ENCODE assay signal across 2 cellular contexts in the genomic region with DNA sequence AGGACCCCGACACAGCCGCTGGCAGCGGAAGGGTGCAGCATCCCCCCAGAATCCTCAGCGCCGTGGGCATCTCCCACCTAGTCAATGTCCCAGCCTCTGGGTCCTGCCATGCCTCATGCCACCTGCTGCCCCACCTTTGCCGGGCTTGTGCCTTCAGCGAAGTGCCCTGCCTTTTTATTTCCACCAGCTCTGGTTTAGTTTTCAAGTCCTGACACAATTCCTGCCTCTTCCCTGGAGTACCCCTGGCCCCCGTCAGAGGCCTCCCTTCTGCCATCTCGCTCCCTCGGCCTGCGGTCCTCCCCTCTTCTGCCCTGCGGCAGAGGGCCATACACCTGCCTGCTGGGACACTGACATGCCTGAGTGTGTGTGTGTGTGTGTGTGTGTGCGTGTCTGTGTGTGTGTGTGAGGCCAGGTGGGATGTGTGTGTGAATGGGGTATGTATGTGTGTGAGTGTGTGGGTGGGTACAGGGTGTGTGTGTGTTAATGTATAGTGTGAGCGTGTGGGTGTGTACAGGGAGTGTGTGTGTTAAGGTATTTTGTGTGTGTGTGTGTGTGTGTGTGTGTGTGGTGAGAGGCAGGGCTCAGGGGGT.
A peak's percentile ranks its signal among the peaks of the same experiment; 100 is the strongest.
TF ChIP-seq lines count a peak whose summit lies in the region.

No MANE protein-coding gene starts in this region.

TF ChIP-seq in K562, 482 proteins besides CTCF, POLR2A, EP300 and RAD21 (continued from another document and continues in another):
- TF ChIP-seq, protein P1, sequence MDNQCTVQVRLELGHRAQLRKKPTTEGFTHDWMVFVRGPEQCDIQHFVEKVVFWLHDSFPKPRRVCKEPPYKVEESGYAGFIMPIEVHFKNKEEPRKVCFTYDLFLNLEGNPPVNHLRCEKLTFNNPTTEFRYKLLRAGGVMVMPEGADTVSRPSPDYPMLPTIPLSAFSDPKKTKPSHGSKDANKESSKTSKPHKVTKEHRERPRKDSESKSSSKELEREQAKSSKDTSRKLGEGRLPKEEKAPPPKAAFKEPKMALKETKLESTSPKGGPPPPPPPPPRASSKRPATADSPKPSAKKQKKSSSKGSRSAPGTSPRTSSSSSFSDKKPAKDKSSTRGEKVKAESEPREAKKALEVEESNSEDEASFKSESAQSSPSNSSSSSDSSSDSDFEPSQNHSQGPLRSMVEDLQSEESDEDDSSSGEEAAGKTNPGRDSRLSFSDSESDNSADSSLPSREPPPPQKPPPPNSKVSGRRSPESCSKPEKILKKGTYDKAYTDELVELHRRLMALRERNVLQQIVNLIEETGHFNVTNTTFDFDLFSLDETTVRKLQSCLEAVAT (IDR thresholded peaks at IDR 0.05), result 0 out of 4 replicates have a peak, but pooled peaks of 1 of the 2 experiments have one; percentile 31
- TF ChIP-seq HEY1 (CRISPR knock-in tag; IDR thresholded peaks at IDR 0.05; ENCODE audit: borderline replicate concordance) (no peak), ARID2 (IDR thresholded peaks at IDR 0.05) (0 out of 2 replicates have a peak, but pooled peaks have one; percentile 20), CHD4 (IDR thresholded peaks at IDR 0.05; ENCODE audit: insufficient read depth, insufficient replicate concordance, low read depth, low read length, poor library complexity, severe bottlenecking) (no peak), BRD9 (IDR thresholded peaks at IDR 0.05; ENCODE audit: low read depth, partially characterized antibody) (no peak), ZNF175 (CRISPR knock-in tag; IDR thresholded peaks at IDR 0.05; ENCODE audit: low read depth) (no peak), BMI1 (IDR thresholded peaks at IDR 0.05; ENCODE audit: low read length) (no peak), NEUROD1 (IDR thresholded peaks at IDR 0.05; ENCODE audit: borderline replicate concordance, low read depth, low read length, partially characterized antibody) (no peak), HMG20B (CRISPR knock-in tag; IDR thresholded peaks at IDR 0.05) (no peak), EWSR1 (IDR thresholded peaks at IDR 0.05; ENCODE audit: borderline replicate concordance, low read depth, partially characterized antibody) (no peak), PCBP2 (IDR thresholded peaks at IDR 0.05; ENCODE audit: low read depth, low read length, poor library complexity, severe bottlenecking) (no peak), ZNF583 (CRISPR knock-in tag; IDR thresholded peaks at IDR 0.05) (no peak), ZNF431 (CRISPR knock-in tag; IDR thresholded peaks at IDR 0.05) (no peak), MCM3 (IDR thresholded peaks at IDR 0.05) (peak; percentile 87), BHLHE40 (IDR thresholded peaks at IDR 0.05; ENCODE audit: low read length) (no peak), HDAC1 (IDR thresholded peaks at IDR 0.05) (peak in 1 of 2 experiments; percentile 24; a peak in 1 of 4 replicates), ZNF239 (CRISPR knock-in tag; IDR thresholded peaks at IDR 0.05) (no peak), ZNF77 (CRISPR knock-in tag; IDR thresholded peaks at IDR 0.05) (no peak), MTA3 (IDR thresholded peaks at IDR 0.05; ENCODE audit: borderline replicate concordance) (no peak), ZNF212 (CRISPR knock-in tag; IDR thresholded peaks at IDR 0.05) (no peak), RFX5 (IDR thresholded peaks at IDR 0.05; ENCODE audit: low read depth, low read length) (no peak), KLF6 (CRISPR knock-in tag; IDR thresholded peaks at IDR 0.05; ENCODE audit: borderline replicate concordance) (no peak), ETV5 (CRISPR knock-in tag; IDR thresholded peaks at IDR 0.05; ENCODE audit: low read depth) (no peak), HSF4 (CRISPR knock-in tag; IDR thresholded peaks at IDR 0.05; ENCODE audit: borderline replicate concordance) (no peak), OTX1 (CRISPR knock-in tag; IDR thresholded peaks at IDR 0.05) (no peak)
- TF ChIP-seq, protein P2, sequence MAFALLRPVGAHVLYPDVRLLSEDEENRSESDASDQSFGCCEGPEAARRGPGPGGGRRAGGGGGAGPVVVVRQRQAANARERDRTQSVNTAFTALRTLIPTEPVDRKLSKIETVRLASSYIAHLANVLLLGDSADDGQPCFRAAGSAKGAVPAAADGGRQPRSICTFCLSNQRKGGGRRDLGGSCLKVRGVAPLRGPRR (CRISPR knock-in tag; IDR thresholded peaks at IDR 0.05), result no peak
- TF ChIP-seq, protein P3, sequence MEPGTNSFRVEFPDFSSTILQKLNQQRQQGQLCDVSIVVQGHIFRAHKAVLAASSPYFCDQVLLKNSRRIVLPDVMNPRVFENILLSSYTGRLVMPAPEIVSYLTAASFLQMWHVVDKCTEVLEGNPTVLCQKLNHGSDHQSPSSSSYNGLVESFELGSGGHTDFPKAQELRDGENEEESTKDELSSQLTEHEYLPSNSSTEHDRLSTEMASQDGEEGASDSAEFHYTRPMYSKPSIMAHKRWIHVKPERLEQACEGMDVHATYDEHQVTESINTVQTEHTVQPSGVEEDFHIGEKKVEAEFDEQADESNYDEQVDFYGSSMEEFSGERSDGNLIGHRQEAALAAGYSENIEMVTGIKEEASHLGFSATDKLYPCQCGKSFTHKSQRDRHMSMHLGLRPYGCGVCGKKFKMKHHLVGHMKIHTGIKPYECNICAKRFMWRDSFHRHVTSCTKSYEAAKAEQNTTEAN (CRISPR knock-in tag; IDR thresholded peaks at IDR 0.05), result no peak
- TF ChIP-seq, protein P4, sequence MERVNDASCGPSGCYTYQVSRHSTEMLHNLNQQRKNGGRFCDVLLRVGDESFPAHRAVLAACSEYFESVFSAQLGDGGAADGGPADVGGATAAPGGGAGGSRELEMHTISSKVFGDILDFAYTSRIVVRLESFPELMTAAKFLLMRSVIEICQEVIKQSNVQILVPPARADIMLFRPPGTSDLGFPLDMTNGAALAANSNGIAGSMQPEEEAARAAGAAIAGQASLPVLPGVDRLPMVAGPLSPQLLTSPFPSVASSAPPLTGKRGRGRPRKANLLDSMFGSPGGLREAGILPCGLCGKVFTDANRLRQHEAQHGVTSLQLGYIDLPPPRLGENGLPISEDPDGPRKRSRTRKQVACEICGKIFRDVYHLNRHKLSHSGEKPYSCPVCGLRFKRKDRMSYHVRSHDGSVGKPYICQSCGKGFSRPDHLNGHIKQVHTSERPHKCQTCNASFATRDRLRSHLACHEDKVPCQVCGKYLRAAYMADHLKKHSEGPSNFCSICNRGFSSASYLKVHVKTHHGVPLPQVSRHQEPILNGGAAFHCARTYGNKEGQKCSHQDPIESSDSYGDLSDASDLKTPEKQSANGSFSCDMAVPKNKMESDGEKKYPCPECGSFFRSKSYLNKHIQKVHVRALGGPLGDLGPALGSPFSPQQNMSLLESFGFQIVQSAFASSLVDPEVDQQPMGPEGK (CRISPR knock-in tag; IDR thresholded peaks at IDR 0.05; ENCODE audit: borderline replicate concordance), result no peak
- TF ChIP-seq, protein P5, sequence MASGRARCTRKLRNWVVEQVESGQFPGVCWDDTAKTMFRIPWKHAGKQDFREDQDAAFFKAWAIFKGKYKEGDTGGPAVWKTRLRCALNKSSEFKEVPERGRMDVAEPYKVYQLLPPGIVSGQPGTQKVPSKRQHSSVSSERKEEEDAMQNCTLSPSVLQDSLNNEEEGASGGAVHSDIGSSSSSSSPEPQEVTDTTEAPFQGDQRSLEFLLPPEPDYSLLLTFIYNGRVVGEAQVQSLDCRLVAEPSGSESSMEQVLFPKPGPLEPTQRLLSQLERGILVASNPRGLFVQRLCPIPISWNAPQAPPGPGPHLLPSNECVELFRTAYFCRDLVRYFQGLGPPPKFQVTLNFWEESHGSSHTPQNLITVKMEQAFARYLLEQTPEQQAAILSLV (tag; IDR thresholded peaks at IDR 0.05), result no peak
- TF ChIP-seq, protein P6, sequence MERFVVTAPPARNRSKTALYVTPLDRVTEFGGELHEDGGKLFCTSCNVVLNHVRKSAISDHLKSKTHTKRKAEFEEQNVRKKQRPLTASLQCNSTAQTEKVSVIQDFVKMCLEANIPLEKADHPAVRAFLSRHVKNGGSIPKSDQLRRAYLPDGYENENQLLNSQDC (CRISPR knock-in tag; IDR thresholded peaks at IDR 0.05), result no peak

TF ChIP-seq in GM23338, 12 proteins besides CTCF, POLR2A, EP300 and RAD21 (continued from another document):
- TF ChIP-seq CREB1 (CRISPR knock-in tag; IDR thresholded peaks at IDR 0.05; ENCODE audit: low read depth), result no peak
- TF ChIP-seq, protein P7, sequence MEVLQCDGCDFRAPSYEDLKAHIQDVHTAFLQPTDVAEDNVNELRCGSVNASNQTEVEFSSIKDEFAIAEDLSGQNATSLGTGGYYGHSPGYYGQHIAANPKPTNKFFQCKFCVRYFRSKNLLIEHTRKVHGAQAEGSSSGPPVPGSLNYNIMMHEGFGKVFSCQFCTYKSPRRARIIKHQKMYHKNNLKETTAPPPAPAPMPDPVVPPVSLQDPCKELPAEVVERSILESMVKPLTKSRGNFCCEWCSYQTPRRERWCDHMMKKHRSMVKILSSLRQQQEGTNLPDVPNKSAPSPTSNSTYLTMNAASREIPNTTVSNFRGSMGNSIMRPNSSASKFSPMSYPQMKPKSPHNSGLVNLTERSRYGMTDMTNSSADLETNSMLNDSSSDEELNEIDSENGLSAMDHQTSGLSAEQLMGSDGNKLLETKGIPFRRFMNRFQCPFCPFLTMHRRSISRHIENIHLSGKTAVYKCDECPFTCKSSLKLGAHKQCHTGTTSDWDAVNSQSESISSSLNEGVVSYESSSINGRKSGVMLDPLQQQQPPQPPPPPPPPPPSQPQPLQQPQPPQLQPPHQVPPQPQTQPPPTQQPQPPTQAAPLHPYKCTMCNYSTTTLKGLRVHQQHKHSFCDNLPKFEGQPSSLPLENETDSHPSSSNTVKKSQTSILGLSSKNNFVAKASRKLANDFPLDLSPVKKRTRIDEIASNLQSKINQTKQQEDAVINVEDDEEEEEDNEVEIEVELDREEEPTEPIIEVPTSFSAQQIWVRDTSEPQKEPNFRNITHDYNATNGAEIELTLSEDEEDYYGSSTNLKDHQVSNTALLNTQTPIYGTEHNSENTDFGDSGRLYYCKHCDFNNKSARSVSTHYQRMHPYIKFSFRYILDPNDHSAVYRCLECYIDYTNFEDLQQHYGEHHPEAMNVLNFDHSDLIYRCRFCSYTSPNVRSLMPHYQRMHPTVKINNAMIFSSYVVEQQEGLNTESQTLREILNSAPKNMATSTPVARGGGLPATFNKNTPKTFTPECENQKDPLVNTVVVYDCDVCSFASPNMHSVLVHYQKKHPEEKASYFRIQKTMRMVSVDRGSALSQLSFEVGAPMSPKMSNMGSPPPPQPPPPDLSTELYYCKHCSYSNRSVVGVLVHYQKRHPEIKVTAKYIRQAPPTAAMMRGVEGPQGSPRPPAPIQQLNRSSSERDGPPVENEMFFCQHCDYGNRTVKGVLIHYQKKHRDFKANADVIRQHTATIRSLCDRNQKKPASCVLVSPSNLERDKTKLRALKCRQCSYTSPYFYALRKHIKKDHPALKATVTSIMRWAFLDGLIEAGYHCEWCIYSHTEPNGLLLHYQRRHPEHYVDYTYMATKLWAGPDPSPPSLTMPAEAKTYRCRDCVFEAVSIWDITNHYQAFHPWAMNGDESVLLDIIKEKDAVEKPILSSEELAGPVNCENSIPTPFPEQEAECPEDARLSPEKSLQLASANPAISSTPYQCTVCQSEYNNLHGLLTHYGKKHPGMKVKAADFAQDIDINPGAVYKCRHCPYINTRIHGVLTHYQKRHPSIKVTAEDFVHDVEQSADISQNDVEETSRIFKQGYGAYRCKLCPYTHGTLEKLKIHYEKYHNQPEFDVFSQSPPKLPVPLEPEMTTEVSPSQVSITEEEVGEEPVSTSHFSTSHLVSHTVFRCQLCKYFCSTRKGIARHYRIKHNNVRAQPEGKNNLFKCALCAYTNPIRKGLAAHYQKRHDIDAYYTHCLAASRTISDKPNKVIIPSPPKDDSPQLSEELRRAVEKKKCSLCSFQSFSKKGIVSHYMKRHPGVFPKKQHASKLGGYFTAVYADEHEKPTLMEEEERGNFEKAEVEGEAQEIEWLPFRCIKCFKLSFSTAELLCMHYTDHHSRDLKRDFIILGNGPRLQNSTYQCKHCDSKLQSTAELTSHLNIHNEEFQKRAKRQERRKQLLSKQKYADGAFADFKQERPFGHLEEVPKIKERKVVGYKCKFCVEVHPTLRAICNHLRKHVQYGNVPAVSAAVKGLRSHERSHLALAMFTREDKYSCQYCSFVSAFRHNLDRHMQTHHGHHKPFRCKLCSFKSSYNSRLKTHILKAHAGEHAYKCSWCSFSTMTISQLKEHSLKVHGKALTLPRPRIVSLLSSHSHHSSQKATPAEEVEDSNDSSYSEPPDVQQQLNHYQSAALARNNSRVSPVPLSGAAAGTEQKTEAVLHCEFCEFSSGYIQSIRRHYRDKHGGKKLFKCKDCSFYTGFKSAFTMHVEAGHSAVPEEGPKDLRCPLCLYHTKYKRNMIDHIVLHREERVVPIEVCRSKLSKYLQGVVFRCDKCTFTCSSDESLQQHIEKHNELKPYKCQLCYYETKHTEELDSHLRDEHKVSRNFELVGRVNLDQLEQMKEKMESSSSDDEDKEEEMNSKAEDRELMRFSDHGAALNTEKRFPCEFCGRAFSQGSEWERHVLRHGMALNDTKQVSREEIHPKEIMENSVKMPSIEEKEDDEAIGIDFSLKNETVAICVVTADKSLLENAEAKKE (CRISPR knock-in tag; IDR thresholded peaks at IDR 0.05), result no peak
